1 cellular context compared by ENCODE assay signal in genomic region chr5:67003373-67003905, GRCh38.
TF ChIP-seq lines count a peak whose summit lies in the region.

No MANE protein-coding gene starts in this region.

TF ChIP-seq in H1, 55 proteins besides CTCF, POLR2A, EP300 and RAD21:
- TF ChIP-seq TBP (IDR thresholded peaks at IDR 0.05; ENCODE audit: low read depth, low read length) = 0 out of 2 replicates have a peak, but pooled peaks have one; percentile 10
- TF ChIP-seq CBX5 (IDR thresholded peaks at IDR 0.05; ENCODE audit: low read depth, low read length) = no peak
